7 cellular contexts compared by ENCODE assay signal in the genomic region with DNA sequence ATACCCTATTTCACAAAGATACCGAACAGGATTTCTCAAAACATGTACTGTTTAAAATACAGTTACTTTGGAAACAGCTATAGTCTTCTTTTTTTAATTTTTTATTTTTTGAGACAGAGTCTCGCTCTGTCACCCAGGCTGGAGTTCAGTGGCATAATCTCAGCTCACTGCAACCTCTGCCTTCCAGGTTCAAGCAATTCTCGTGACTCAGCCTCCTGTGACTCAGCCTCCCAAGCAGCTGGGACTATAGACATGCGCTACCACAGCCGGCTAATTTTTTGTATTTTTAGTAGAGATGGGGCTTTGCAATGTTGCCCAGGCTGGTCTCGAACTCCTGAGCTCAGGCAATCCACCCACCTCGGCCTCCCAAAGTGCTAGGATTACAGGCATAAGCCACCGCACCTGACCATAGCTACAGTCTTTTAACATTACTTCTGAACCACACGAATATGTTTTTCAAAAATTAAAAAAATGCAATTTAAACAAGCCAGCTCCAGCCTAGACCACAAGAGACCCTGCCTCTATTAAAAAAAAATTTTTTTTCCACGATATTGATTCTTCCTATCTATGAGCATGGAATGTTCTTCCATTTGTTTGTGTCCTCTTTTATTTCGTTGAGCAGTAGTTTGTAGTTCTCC.
DNase-seq lines count a peak whose midpoint lies in the region; ATAC-seq, FAIRE-seq and TF ChIP-seq lines count a peak whose summit lies in the region.
"Not testable (repeated sequence)": the region's sequence is repeated elsewhere in the genome, so short reads cannot be mapped to it uniquely, and the experiment has no call there.

No MANE protein-coding gene starts in this region.

- H3K9me3 ChIP-seq in SK-N-SH; K562 (replicated peaks; ENCODE audit: control insufficient read depth, insufficient read depth, low read depth, low read length); right lobe of liver: not testable (repeated sequence)

- not testable (repeated sequence) for H3K9me2 ChIP-seq in SK-N-SH

- not testable (repeated sequence) for H3K9me1 ChIP-seq in K562 (ENCODE audit: control insufficient read depth, insufficient read depth, low read length)

- not testable (repeated sequence) for TF ChIP-seq EP300 in SK-N-SH (IDR thresholded peaks at IDR 0.05; ENCODE audit: borderline replicate concordance in 1 of 2, low read depth in 1 of 2, low read length in 1 of 2); K562 (IDR thresholded peaks at IDR 0.05; ENCODE audit: low read length)

- peaks cover 15% of the 10 kb centered on the region for H3F3A ChIP-seq in SK-N-SH (replicated peaks; ENCODE audit: insufficient read depth)

- FAIRE-seq in K562 (lab: Jason Lieb, UNC), result peak; percentile 32

- peaks cover 81% of the 10 kb centered on the region for H3K79me2 ChIP-seq in SK-N-SH (ENCODE audit: insufficient read depth)
- H3K79me2 ChIP-seq in K562 (ENCODE audit: control insufficient read depth, insufficient read depth, low read length), result not testable (repeated sequence)

- H4K20me1 ChIP-seq in SK-N-SH (ENCODE audit: insufficient read depth); K562 (replicated peaks; ENCODE audit: control insufficient read depth, insufficient read depth, low read length): not testable (repeated sequence)

- H3K27ac ChIP-seq in SK-N-SH (ENCODE audit: low read depth in 2 of 2, low read length in 1 of 2), result peak overlapping the region in 1 of 2 experiments; percentile 80; a peak in 2 of 4 replicates
- H3K27ac ChIP-seq in K562 (ENCODE audit: extremely low read depth, low read depth, low read length); right lobe of liver: not testable (repeated sequence)

- TF ChIP-seq RAD21 in SK-N-SH (IDR thresholded peaks at IDR 0.05; ENCODE audit: low read length); K562 (CRISPR knock-in tag; conservative IDR thresholded peaks at IDR 0.05 in 1 of 2, IDR thresholded peaks at IDR 0.05 in 1 of 2): not testable (repeated sequence)

- not testable (repeated sequence) for H2AFZ ChIP-seq in SK-N-SH (ENCODE audit: low read depth); K562 (ENCODE audit: low read depth, low read length)

- POLR2A ChIA-PET in SK-N-SH (lab: Yijun Ruan, JAX), result not testable (repeated sequence)
- POLR2A ChIA-PET in K562 (lab: Yijun Ruan, JAX), result interaction anchor here (0.9 to 1.9 kb wide), 4 partner anchors 13 to 34 kb away, joined by 3 to 6 read pairs (median 4); no protein-coding TSS in a partner anchor

- H3K36me3 ChIP-seq in SK-N-SH (replicated peaks in 1 of 2; ENCODE audit: control insufficient read depth in 1 of 2, insufficient read depth in 2 of 2, low read length in 1 of 2), result peaks cover 0 to 23% of the 10 kb centered on the region in 2 experiments
- H3K36me3 ChIP-seq in K562 (ENCODE audit: control insufficient read depth, insufficient read depth, low read length); right lobe of liver: not testable (repeated sequence)

- H3K4me2 ChIP-seq in SK-N-SH, result peak overlapping the region; percentile 50
- H3K4me2 ChIP-seq in K562 (ENCODE audit: insufficient read depth, low read length), result not testable (repeated sequence)

- in situ Hi-C loops in K562 (cut with MboI), result not testable (repeated sequence)

- peak; percentile 42 for DNase-seq in GM04503 (ENCODE audit: low read depth)
- DNase-seq in NB4 (ENCODE audit: low read depth), result peak; percentile 78
- DNase-seq in SK-N-SH, result not testable (repeated sequence)
- DNase-seq in K562 (ENCODE audit: extremely low read depth in 1 of 4, low spot score in 3 of 4), result peak in 1 of 4 experiments; percentile 66
- DNase-seq in fibroblast of the aortic adventitia (ENCODE audit: low read depth), result peak; percentile 80
- DNase-seq in right lobe of liver, result peak in 1 of 3 donors; percentile 24
- peak; percentile 59 for DNase-seq in pulmonary artery endothelial cell (ENCODE audit: low read depth, low spot score)

- intact Hi-C loops in K562 (cut with micrococcal nuclease); right lobe of liver (cut with DNase I): not testable (repeated sequence)

- H3K27me3 ChIP-seq in SK-N-SH (ENCODE audit: insufficient read depth); K562 (ENCODE audit: control insufficient read depth in 2 of 2, insufficient read depth in 2 of 2, low read length in 2 of 2); right lobe of liver: not testable (repeated sequence)

- H3K4me3 ChIP-seq in NB4 (ENCODE audit: low read depth, low read length); SK-N-SH (ENCODE audit: low read depth in 2 of 2, low read length in 1 of 2); K562; fibroblast of the aortic adventitia (ENCODE audit: low read depth, low read length); right lobe of liver: not testable (repeated sequence)

- not testable (repeated sequence) for TF ChIP-seq POLR2A in NB4 (IDR thresholded peaks at IDR 0.05; ENCODE audit: extremely low read depth, insufficient read length); K562 (conservative IDR thresholded peaks at IDR 0.05); right lobe of liver (IDR thresholded peaks at IDR 0.05)

- not testable (repeated sequence) for TF ChIP-seq CTCF in NB4 (IDR thresholded peaks at IDR 0.05; ENCODE audit: low read depth, low read length); SK-N-SH (IDR thresholded peaks at IDR 0.05); K562 (IDR thresholded peaks at IDR 0.05 in 2 of 3, conservative IDR thresholded peaks at IDR 0.05 in 1 of 3; ENCODE audit: insufficient read depth in 2 of 3, low read depth in 1 of 3, low read length in 3 of 3); fibroblast of the aortic adventitia (IDR thresholded peaks at IDR 0.05; ENCODE audit: insufficient read depth, low read length); right lobe of liver (IDR thresholded peaks at IDR 0.05)

- CTCF ChIA-PET in SK-N-SH (lab: Yijun Ruan, JAX), result interaction anchor here (0.9 kb wide), 1 partner anchor 104 kb away, joined by 3 read pairs; no protein-coding TSS in a partner anchor
- CTCF ChIA-PET in K562 (lab: Yijun Ruan, JAX; ENCODE audit: low intra/inter-chr PET ratio), result not testable (repeated sequence)

- not testable (repeated sequence) for H3K4me1 ChIP-seq in SK-N-SH (ENCODE audit: control insufficient read depth in 1 of 2, insufficient read depth in 2 of 2, low read depth in 1 of 2, low read length in 1 of 2); K562 (replicated peaks in 1 of 2; ENCODE audit: control insufficient read depth in 2 of 2, insufficient read depth in 2 of 2, low read length in 2 of 2); right lobe of liver

- 30% methylated on average over 11 of the region's 11 CpGs for WGBS in SK-N-SH (ENCODE audit: low lambda C conversion rate)
- 33% methylated on average over 10 of the region's 11 CpGs for WGBS in K562 (ENCODE audit: insufficient coverage, low coverage, missing lambda C conversion rate)
- 64% methylated on average over 7 of the region's 11 CpGs for WGBS in right lobe of liver (ENCODE audit: insufficient coverage, low coverage, low lambda C conversion rate, missing lambda C conversion rate)

- not testable (repeated sequence) for BruUV-seq in K562 (replicated peaks; lab: Mats Ljungman, UMichigan)

- not testable (repeated sequence) for H3K9ac ChIP-seq in SK-N-SH; K562 (ENCODE audit: insufficient read depth in 1 of 2, low read depth in 2 of 2, low read length in 2 of 2)

- ATAC-seq in K562, result peak; percentile 81
- peak in 3 of 4 donors; percentile 28 to 70 (median 38) for ATAC-seq in right lobe of liver

TF ChIP-seq in SK-N-SH, 30 proteins besides CTCF, POLR2A, EP300 and RAD21:
- peak; percentile 93 for TF ChIP-seq FOSL2 (IDR thresholded peaks at IDR 0.05; ENCODE audit: borderline replicate concordance, low read depth)
- TF ChIP-seq TEAD4 (IDR thresholded peaks at IDR 0.05; ENCODE audit: borderline replicate concordance, insufficient read depth), result 0 out of 2 replicates have a peak, but pooled peaks have one; percentile 21
- peak; percentile 59 for TF ChIP-seq TCF12 (IDR thresholded peaks at IDR 0.05)
- TF ChIP-seq JUND (IDR thresholded peaks at IDR 0.05), result peak; percentile 87

TF ChIP-seq in K562, 482 proteins besides CTCF, POLR2A, EP300 and RAD21 (continues in another document):
- TF ChIP-seq, protein P1, sequence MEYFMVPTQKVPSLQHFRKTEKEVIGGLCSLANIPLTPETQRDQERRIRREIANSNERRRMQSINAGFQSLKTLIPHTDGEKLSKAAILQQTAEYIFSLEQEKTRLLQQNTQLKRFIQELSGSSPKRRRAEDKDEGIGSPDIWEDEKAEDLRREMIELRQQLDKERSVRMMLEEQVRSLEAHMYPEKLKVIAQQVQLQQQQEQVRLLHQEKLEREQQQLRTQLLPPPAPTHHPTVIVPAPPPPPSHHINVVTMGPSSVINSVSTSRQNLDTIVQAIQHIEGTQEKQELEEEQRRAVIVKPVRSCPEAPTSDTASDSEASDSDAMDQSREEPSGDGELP (CRISPR knock-in tag; IDR thresholded peaks at IDR 0.05; ENCODE audit: borderline replicate concordance), result peak; percentile 81
- TF ChIP-seq MAFK (IDR thresholded peaks at IDR 0.05; ENCODE audit: low read length) (peak; percentile 18; the same call in 1 of the 2 replicates), MNT (conservative IDR thresholded peaks at IDR 0.05) (peak in 1 of 2 experiments; percentile 46; a peak in 1 of 4 replicates)
